Comparison of ENCODE assay signal across 19 cellular contexts in genomic region chr4:5128569-5128968, GRCh38.
A peak's percentile ranks its signal among the peaks of the same experiment; 100 is the strongest.
DNase-seq lines count a peak whose midpoint lies in the region; ATAC-seq, FAIRE-seq and TF ChIP-seq lines count a peak whose summit lies in the region.
"Had no signal": no experiment of that assay in that cellular context is flagged by ENCODE, and none has a peak within 500 bp of the region (broad histone marks: within the 10 kb centered on the region; RNA-seq: fewer than 3 reads in every experiment).

No MANE protein-coding gene starts in this region.

- H4K5ac ChIP-seq in IMR-90 (ENCODE audit: low read depth, low read length): no peak overlapping the region

- 0 out of 2 replicates have a peak overlapping the region, but pooled peaks have one; percentile 20 for H3K14ac ChIP-seq in IMR-90 (replicated peaks; ENCODE audit: low read depth, low read length)

- dilution Hi-C loops in IMR-90 (cut with HindIII; ENCODE audit: low sequenced_read_pairs, unreplicated experiment): no loop called here

- no peak for FAIRE-seq in HTR-8/SVneo (lab: Jason Lieb, UNC)
- FAIRE-seq: GM12878 had no signal

- no peak overlapping the region for H2BK15ac ChIP-seq in IMR-90 (ENCODE audit: low read depth, low read length)

- H3K4ac ChIP-seq in IMR-90 (ENCODE audit: low read depth, low read length): no peak overlapping the region; the same call in 1 of the 2 replicates

- no peak overlapping the region for H3K27ac ChIP-seq in IMR-90 (ENCODE audit: insufficient read depth, low read length)
- H3K27ac ChIP-seq: KMS-11, PC-9 had no signal

- POLR2A ChIA-PET in IMR-90 (lab: Charles Lee; ENCODE audit: unreplicated experiment): no interaction called here

- no peak overlapping the region for H4K8ac ChIP-seq in IMR-90 (ENCODE audit: low read depth in 2 of 2, low read length in 2 of 2)

- no peak overlapping the region for H3K9ac ChIP-seq in IMR-90 (ENCODE audit: low read depth, low read length)
- H3K9ac ChIP-seq: KMS-11 had no signal

- peak; percentile 44; the same call in 1 of the 2 replicates for ATAC-seq in IMR-90 (ENCODE audit: low read depth)
- no peak for ATAC-seq in HG03342 (IDR thresholded peaks at IDR 0.05; ENCODE audit: unreplicated experiment)
- no peak for ATAC-seq in activated T-helper 17 cell treated with anti-CD3 and anti-CD28 coated beads, Interleukin-2, amount 50 U/mL, for 72 hours (replicated peaks)
- ATAC-seq: GM12878, SK-N-SH treated with all-trans-retinoic acid at 6 μM for 48 hours had no signal

- DNase-seq in IMR-90 (no peak), NCI-H69 (lab: John Stamatoyannopoulos, UW) (peak; percentile 14), medulla oblongata (ENCODE audit: extremely low spot score) (peak; percentile 29), renal cortical epithelial cell (ENCODE audit: low read depth) (peak; percentile 38), HTR-8/SVneo (ENCODE audit: insufficient read length, low spot score) (no peak)
- DNase-seq: CD4-positive, CD25-positive, alpha-beta regulatory T cell; H7; MV-4-11; NCI-H1105 treated with DMSO at 0.1 percent for 48 hours; NCI-H187; NCI-H2107; NCI-H748 treated with DMSO at 0.1 percent for 48 hours; PC-9; SIG-M5 had no signal

- CTCF ChIA-PET in IMR-90 (lab: Yijun Ruan, JAX): no interaction called here

- no peak overlapping the region for H3K23ac ChIP-seq in IMR-90 (ENCODE audit: low read depth, low read length)

- no peak overlapping the region for H3K18ac ChIP-seq in IMR-90 (ENCODE audit: low read depth, low read length)

- no peak for TF ChIP-seq POLR2A in IMR-90 (IDR thresholded peaks at IDR 0.05; ENCODE audit: low read depth, low read length)

- no peak overlapping the region for H2BK5ac ChIP-seq in IMR-90 (ENCODE audit: low read depth, low read length, poor library complexity, severe bottlenecking)

- H3K27me3 ChIP-seq in IMR-90 (ENCODE audit: control insufficient read depth, insufficient read depth, low read length): no peaks in the 10 kb centered on the region

- in situ Hi-C loops in IMR-90 (cut with MboI; ENCODE audit: low sequenced_read_pairs): no loop called here

- no peak overlapping the region for H2AK5ac ChIP-seq in IMR-90 (ENCODE audit: low read depth, low read length)

- peaks cover 24% of the 10 kb centered on the region for H3K27me3 Mint-ChIP-seq in activated T-helper 17 cell treated with anti-CD3 and anti-CD28 coated beads, Interleukin-2, amount 50 U/mL, for 72 hours

- H3K36me3 ChIP-seq in IMR-90 (ENCODE audit: control insufficient read depth, insufficient read depth, low read length): no peaks in the 10 kb centered on the region

- H3K79me1 ChIP-seq in IMR-90 (ENCODE audit: low read depth in 1 of 2, low read length in 2 of 2): peaks cover 0 to 16% of the 10 kb centered on the region in 2 experiments; a peak in 1 of 4 replicates

- no peaks in the 10 kb centered on the region for H3K9me3 ChIP-seq in IMR-90 (ENCODE audit: control insufficient read depth, insufficient read depth, low read length)

- H3K9me1 ChIP-seq in IMR-90 (ENCODE audit: insufficient read depth, low read length): no peaks in the 10 kb centered on the region

- peaks cover 7% of the 10 kb centered on the region for H3K9me3 Mint-ChIP-seq in activated T-helper 17 cell treated with anti-CD3 and anti-CD28 coated beads, Interleukin-2, amount 50 U/mL, for 72 hours

- no peak for TF ChIP-seq CTCF in IMR-90 (conservative IDR thresholded peaks at IDR 0.05; ENCODE audit: low read depth, low read length)

- WGBS in IMR-90 (ENCODE audit: extremely low coverage in 2 of 2, insufficient read length in 1 of 2), 2 experiments: 17% methylated on average over 2 of the region's 5 CpGs; no CpG with 5 or more reads in 1 of the 2 experiments

- H4K91ac ChIP-seq in IMR-90 (ENCODE audit: insufficient read depth, low read depth, low read length): no peak overlapping the region

- H3K27ac Mint-ChIP-seq in activated T-helper 17 cell treated with anti-CD3 and anti-CD28 coated beads, Interleukin-2, amount 50 U/mL, for 72 hours: no peak overlapping the region
- H3K27ac Mint-ChIP-seq: CD4-positive, CD25-positive, alpha-beta regulatory T cell had no signal

- no peak overlapping the region for H3K4me3 ChIP-seq in IMR-90 (ENCODE audit: insufficient read depth, low read depth, low read length)
- H3K4me3 ChIP-seq: GM12878, PC-9 had no signal

- peak overlapping the region; percentile 23 for H2AFZ ChIP-seq in IMR-90 (replicated peaks; ENCODE audit: low read length, poor library complexity)
- H2AFZ ChIP-seq: PC-9 had no signal

- H2BK20ac ChIP-seq in IMR-90 (ENCODE audit: low read depth, low read length): no peak overlapping the region

- BruUV-seq in IMR-90 (replicated peaks; lab: Mats Ljungman, UMichigan): no TSS peak

- H2AK9ac ChIP-seq in IMR-90 (replicated peaks; ENCODE audit: low read depth, low read length, poor library complexity): no peak overlapping the region

- H3K56ac ChIP-seq in IMR-90 (ENCODE audit: extremely low read depth, insufficient read depth, low read length): no peak overlapping the region; the same call in 1 of the 2 replicates

- H3K4me1 ChIP-seq in IMR-90 (ENCODE audit: control insufficient read depth, insufficient read depth, low read length): peaks cover 2% of the 10 kb centered on the region

- no peak overlapping the region for H3K4me3 Mint-ChIP-seq in activated T-helper 17 cell treated with anti-CD3 and anti-CD28 coated beads, Interleukin-2, amount 50 U/mL, for 72 hours
- H3K4me3 Mint-ChIP-seq: CD4-positive, CD25-positive, alpha-beta regulatory T cell had no signal

- H3K4me2 ChIP-seq in IMR-90 (ENCODE audit: low read depth, low read length): no peak overlapping the region
- H3K4me2 ChIP-seq: KMS-11, PC-9 had no signal

- no peaks in the 10 kb centered on the region for H3K36me3 Mint-ChIP-seq in activated T-helper 17 cell treated with anti-CD3 and anti-CD28 coated beads, Interleukin-2, amount 50 U/mL, for 72 hours (ENCODE audit: low read depth)
- H3K36me3 Mint-ChIP-seq: CD4-positive, CD25-positive, alpha-beta regulatory T cell had no signal

- H4K20me1 ChIP-seq in IMR-90 (ENCODE audit: insufficient read depth, low read length): 0 out of 2 replicates have a peak, but pooled peaks cover 3% of the 10 kb centered on the region

- no peak overlapping the region for H2BK120ac ChIP-seq in IMR-90 (ENCODE audit: low read depth, low read length)

- no peaks in the 10 kb centered on the region for H3K4me1 Mint-ChIP-seq in activated T-helper 17 cell treated with anti-CD3 and anti-CD28 coated beads, Interleukin-2, amount 50 U/mL, for 72 hours
- H3K4me1 Mint-ChIP-seq: CD4-positive, CD25-positive, alpha-beta regulatory T cell had no signal

- no peak for TF ChIP-seq RAD21 in IMR-90 (IDR thresholded peaks at IDR 0.05; ENCODE audit: low read length)

- intact Hi-C loops in IMR-90 (cut with micrococcal nuclease): no loop called here

TF ChIP-seq in IMR-90, 13 proteins besides CTCF, POLR2A, EP300 and RAD21:
- TF ChIP-seq MAZ (IDR thresholded peaks at IDR 0.05; ENCODE audit: borderline replicate concordance, low read depth, low read length) (no peak), NFE2L2 (IDR thresholded peaks at IDR 0.05; ENCODE audit: low read depth, low read length) (no peak), FOS (IDR thresholded peaks at IDR 0.05; ENCODE audit: low read depth, low read length) (no peak)

Comparison
In these comparisons a context has a peak if more than half of its experiments do, and no peak if none do; other contexts are left out.
1. DNase-seq: peak in NCI-H69 (single experiment), medulla oblongata (single experiment) and renal cortical epithelial cell (single experiment); none in IMR-90 (single experiment) and HTR-8/SVneo (single experiment).